In genomic region chr1:91753878-91754277, GRCh38 we compare ENCODE assay signal across 12 cellular contexts.
A peak's percentile ranks its signal among the peaks of the same experiment; 100 is the strongest.
DNase-seq lines count a peak whose midpoint lies in the region; ATAC-seq and TF ChIP-seq lines count a peak whose summit lies in the region.
"Had no signal": no experiment of that assay in that cellular context is flagged by ENCODE, and none has a peak within 500 bp of the region (broad histone marks: within the 10 kb centered on the region; RNA-seq: fewer than 3 reads in every experiment).

No MANE protein-coding gene starts in this region.

- peak overlapping the region; percentile 57 to 85 for H3K4me3 Mint-ChIP-seq in activated T-cell treated with anti-CD3 and anti-CD28 coated beads, Interleukin-2, amount 50 U/mL, for 72 hours
- H3K4me3 Mint-ChIP-seq in naive thymus-derived CD8-positive, alpha-beta T cell, result no peak overlapping the region
- H3K4me3 Mint-ChIP-seq: neural crest cell had no signal

- peak overlapping the region; percentile 55 for H3K27ac ChIP-seq in suprapubic skin

- no peak for TF ChIP-seq EP300 in suprapubic skin (IDR thresholded peaks at IDR 0.05)

- H3K36me3 ChIP-seq in suprapubic skin, result no peaks in the 10 kb centered on the region
- H3K36me3 ChIP-seq: ascending aorta had no signal

- TF ChIP-seq POLR2A in suprapubic skin (IDR thresholded peaks at IDR 0.05), result no peak

- POLR2A ChIA-PET in naive thymus-derived CD8-positive, alpha-beta T cell (lab: Charles Lee), result no interaction called here

- no peak for TF ChIP-seq CTCF in fibroblast of mammary gland (conservative IDR thresholded peaks at IDR 0.05; ENCODE audit: control insufficient read depth, insufficient read depth, low read depth, low read length)
- TF ChIP-seq CTCF in suprapubic skin (IDR thresholded peaks at IDR 0.05), result no peak

- H3K9me3 ChIP-seq in suprapubic skin, result no peaks in the 10 kb centered on the region
- H3K9me3 ChIP-seq: ascending aorta had no signal

- ATAC-seq in activated T-cell treated with anti-CD3 and anti-CD28 coated beads, Interleukin-2, amount 50 U/mL, for 72 hours (replicated peaks in 1 of 2), result peak in 1 of 2 donors; percentile 0
- ATAC-seq in HG03095 (IDR thresholded peaks at IDR 0.05; ENCODE audit: unreplicated experiment), result peak; percentile 5
- no peak for ATAC-seq in naive thymus-derived CD8-positive, alpha-beta T cell
- ATAC-seq in HG03378 (IDR thresholded peaks at IDR 0.05; ENCODE audit: unreplicated experiment), result no peak

- peaks cover 67% of the 10 kb centered on the region for H3K4me1 ChIP-seq in suprapubic skin

- peaks cover 67% of the 10 kb centered on the region for H3K4me1 Mint-ChIP-seq in activated T-cell treated with anti-CD3 and anti-CD28 coated beads, Interleukin-2, amount 50 U/mL, for 72 hours (ENCODE audit: low read depth)
- peaks cover 0 to 27% (median 3%) of the 10 kb centered on the region in 4 donors for H3K4me1 Mint-ChIP-seq in naive thymus-derived CD8-positive, alpha-beta T cell

- H3K27me3 ChIP-seq in suprapubic skin, result no peaks in the 10 kb centered on the region
- H3K27me3 ChIP-seq: ascending aorta had no signal

- H3K27me3 Mint-ChIP-seq in activated T-cell treated with anti-CD3 and anti-CD28 coated beads, Interleukin-2, amount 50 U/mL, for 72 hours (ENCODE audit: low read depth), result no peaks in the 10 kb centered on the region
- H3K27me3 Mint-ChIP-seq in naive thymus-derived CD8-positive, alpha-beta T cell, result no peaks in the 10 kb centered on the region

- no peaks in the 10 kb centered on the region for H3K9me3 Mint-ChIP-seq in activated T-cell treated with anti-CD3 and anti-CD28 coated beads, Interleukin-2, amount 50 U/mL, for 72 hours
- H3K9me3 Mint-ChIP-seq in naive thymus-derived CD8-positive, alpha-beta T cell, result no peaks in the 10 kb centered on the region
- H3K9me3 Mint-ChIP-seq: neural crest cell had no signal

- WGBS in suprapubic skin, result 34% methylated on average over 3 of the region's 3 CpGs

- H3K4me3 ChIP-seq in fibroblast of mammary gland (ENCODE audit: control insufficient read depth, low read depth, low read length) (no peak overlapping the region), suprapubic skin (no peak overlapping the region)
- H3K4me3 ChIP-seq: ascending aorta had no signal

- peaks cover 1 to 2% of the 10 kb centered on the region in 2 donors for H3K36me3 Mint-ChIP-seq in activated T-cell treated with anti-CD3 and anti-CD28 coated beads, Interleukin-2, amount 50 U/mL, for 72 hours (ENCODE audit: insufficient read depth in 2 of 2)
- H3K36me3 Mint-ChIP-seq in naive thymus-derived CD8-positive, alpha-beta T cell, result peaks cover 0 to 4% (median 0%) of the 10 kb centered on the region in 3 donors

- H3K27ac Mint-ChIP-seq in activated T-cell treated with anti-CD3 and anti-CD28 coated beads, Interleukin-2, amount 50 U/mL, for 72 hours, result peak overlapping the region; percentile 84
- H3K27ac Mint-ChIP-seq in naive thymus-derived CD8-positive, alpha-beta T cell, result peak overlapping the region in 3 of 10 donors; percentile 9 to 36 (median 30)

- DNase-seq in activated T-cell treated with anti-CD3 and anti-CD28 coated beads, Interleukin-2, amount 50 U/mL, for 72 hours, result no peak
- no peak for DNase-seq in activated T-cell treated with anti-CD3 and anti-CD28 coated beads, Interleukin-2, amount 50 U/mL, for 48 hours
- peak; percentile 23 for DNase-seq in fibroblast of mammary gland (ENCODE audit: low read depth)
- DNase-seq in suprapubic skin (ENCODE audit: low spot score in 2 of 2), result no peak
- no peak for DNase-seq in DMS79 treated with DMSO at 0.1 percent for 48 hours (lab: John Stamatoyannopoulos, UW)
- DNase-seq in naive thymus-derived CD8-positive, alpha-beta T cell, result no peak
- DNase-seq: MV-4-11, SIG-M5 had no signal

Comparison
In these comparisons a context has a peak if more than half of its experiments do, and no peak if none do; other contexts are left out.
1. H3K4me3 Mint-ChIP-seq: peak in activated T-cell treated with anti-CD3 and anti-CD28 coated beads, Interleukin-2, amount 50 U/mL, for 72 hours (2 of 2); none in naive thymus-derived CD8-positive, alpha-beta T cell (0 of 10).